ENCODE assay signal across 12 cellular contexts in genomic region chr19:33804021-33804799, GRCh38. TPM values are rescaled to one million over a fixed set of nuclear protein-coding genes. Genes with fewer than 3 reads are reported as not detected.
DNase-seq lines count a peak whose midpoint lies in the region; ATAC-seq and TF ChIP-seq lines count a peak whose summit lies in the region.
"Had no signal": no experiment of that assay in that cellular context is flagged by ENCODE, and none has a peak within 500 bp of the region (broad histone marks: within the 10 kb centered on the region; RNA-seq: fewer than 3 reads in every experiment).

No MANE protein-coding gene starts in this region.

- peaks cover 60% of the 10 kb centered on the region for H3K4me1 ChIP-seq in left ventricle myocardium inferior

- H3K9me3 Mint-ChIP-seq in MCF 10A (ENCODE audit: unreplicated experiment) = no peaks in the 10 kb centered on the region
- H3K9me3 Mint-ChIP-seq: naive thymus-derived CD4-positive, alpha-beta T cell had no signal

- CTCF ChIA-PET in MCF 10A (lab: Yijun Ruan, JAX) = interaction anchor here (0.6 to 2.1 kb wide), 8 partner anchors 9 to 704 kb away, joined by 3 to 12 read pairs (median 5); no protein-coding TSS in a partner anchor

- no peaks in the 10 kb centered on the region for H3K27me3 ChIP-seq in left ventricle myocardium inferior (ENCODE audit: low read depth)

- intact Hi-C loops in MCF 10A (cut with micrococcal nuclease) (no loop called here), left ventricle myocardium inferior (cut with micrococcal nuclease) (no loop called here)

- peaks cover 29% of the 10 kb centered on the region for H3K36me3 ChIP-seq in left ventricle myocardium inferior

- no peaks in the 10 kb centered on the region for H3K27me3 Mint-ChIP-seq in MCF 10A (ENCODE audit: insufficient read depth, unreplicated experiment)

- POLR2A ChIA-PET in MCF 10A (lab: Yijun Ruan, JAX) = interaction anchor here (0.7 to 1.6 kb wide), 4 partner anchors 8 to 181 kb away, joined by 3 to 7 read pairs (median 4); partner anchors contain the start of gene KCTD15

- H3K4me3 ChIP-seq in left ventricle myocardium inferior = no peak overlapping the region

- no peaks in the 10 kb centered on the region for H3K9me3 ChIP-seq in left ventricle myocardium inferior (replicated peaks)

- no peak for TF ChIP-seq CTCF in MCF 10A (IDR thresholded peaks at IDR 0.05; ENCODE audit: unreplicated experiment)
- TF ChIP-seq CTCF in left ventricle myocardium inferior (IDR thresholded peaks at IDR 0.05; ENCODE audit: borderline replicate concordance) = no peak

- BruUV-seq in MCF 10A (replicated peaks; lab: Mats Ljungman, UMichigan) = no TSS peak

- DNase-seq in EL = peak; percentile 40
- peak; percentile 94 for DNase-seq in MCF 10A (ENCODE audit: unreplicated experiment)
- DNase-seq in left ventricle myocardium inferior = peak; percentile 71
- DNase-seq in renal cortical epithelial cell (ENCODE audit: low read depth) = peak; percentile 77
- no peak for DNase-seq in SHP77 (lab: John Stamatoyannopoulos, UW)
- DNase-seq: activated naive CD4-positive, alpha-beta T cell treated with Interleukin-2 at 50 U/mL for 16 hours; naive thymus-derived CD4-positive, alpha-beta T cell; NCI-H187 treated with DMSO at 0.1 percent for 48 hours had no signal

- peak overlapping the region; percentile 61 for H3K27ac ChIP-seq in left ventricle myocardium inferior (replicated peaks)

- peaks cover 13% of the 10 kb centered on the region for H3K4me1 Mint-ChIP-seq in MCF 10A (ENCODE audit: insufficient read depth, unreplicated experiment)

- H3K27ac Mint-ChIP-seq in MCF 10A (ENCODE audit: low read depth, unreplicated experiment) = no peak overlapping the region
- H3K27ac Mint-ChIP-seq: naive thymus-derived CD4-positive, alpha-beta T cell had no signal

- H3K36me3 Mint-ChIP-seq in MCF 10A (ENCODE audit: insufficient read depth, unreplicated experiment) = peaks cover 19% of the 10 kb centered on the region
- H3K36me3 Mint-ChIP-seq: naive thymus-derived CD4-positive, alpha-beta T cell had no signal

- no peak for ATAC-seq in HG03432 (IDR thresholded peaks at IDR 0.05; ENCODE audit: unreplicated experiment)
- ATAC-seq in HG03097 (IDR thresholded peaks at IDR 0.05; ENCODE audit: low FRiP score, unreplicated experiment) = no peak
- no peak for ATAC-seq in HG03342 (IDR thresholded peaks at IDR 0.05; ENCODE audit: unreplicated experiment)
- ATAC-seq: naive thymus-derived CD4-positive, alpha-beta T cell; Panc1 had no signal

- H3K4me3 Mint-ChIP-seq in MCF 10A (ENCODE audit: unreplicated experiment) = no peak overlapping the region
- H3K4me3 Mint-ChIP-seq: naive thymus-derived CD4-positive, alpha-beta T cell had no signal

RNA-seq across cellular contexts. Expression of gene KCTD15, which starts 7.5 kb away (rescaled TPM):
- total RNA-seq in MCF 10A (2022) (53.7 and 56.5 TPM in 2 replicates), left ventricle myocardium inferior (9.9 TPM), renal cortical epithelial cell (6.3 and 28.2 TPM in 2 replicates)

Comparison
In these comparisons a context has a peak if more than half of its experiments do, and no peak if none do; other contexts are left out.
1. DNase-seq: peak in EL (single experiment), MCF 10A (single experiment), left ventricle myocardium inferior (single experiment) and renal cortical epithelial cell (single experiment); none in SHP77 (0 of 2).